In genomic region chr19:2686347-2686746, GRCh38 we compare ENCODE assay signal across 13 cellular contexts. TPM values are rescaled to one million over a fixed set of nuclear protein-coding genes. Genes with fewer than 3 reads are reported as not detected.
"Had no signal": no experiment of that assay in that cellular context is flagged by ENCODE, and none has a peak within 500 bp of the region (broad histone marks: within the 10 kb centered on the region; RNA-seq: fewer than 3 reads in every experiment).

No MANE protein-coding gene starts in this region.

- H3K9me3 Mint-ChIP-seq: activated naive CD4-positive, alpha-beta T cell treated with anti-CD3 and anti-CD28 coated beads, Interleukin-2, amount 50 U/mL, for 24 hours; stimulated activated naive CD8-positive, alpha-beta T cell treated with anti-CD3 and anti-CD28 coated beads, Interleukin-15, Interleukin-2, amounts not matched to agents 100 ng/mL and 50 ng/mL, for 24 hours; type B pancreatic cell had no signal

- H3K4me3 Mint-ChIP-seq: activated naive CD4-positive, alpha-beta T cell treated with anti-CD3 and anti-CD28 coated beads, Interleukin-2, amount 50 U/mL, for 24 hours; naive thymus-derived CD4-positive, alpha-beta T cell; stimulated activated naive CD8-positive, alpha-beta T cell treated with anti-CD3 and anti-CD28 coated beads, Interleukin-15, Interleukin-2, amounts not matched to agents 100 ng/mL and 50 ng/mL, for 24 hours; type B pancreatic cell had no signal

- H3K36me3 ChIP-seq: suprapubic skin had no signal

- H3K4me1 Mint-ChIP-seq: activated naive CD4-positive, alpha-beta T cell treated with anti-CD3 and anti-CD28 coated beads, Interleukin-2, amount 50 U/mL, for 24 hours; naive thymus-derived CD4-positive, alpha-beta T cell had no signal

- H3K27ac Mint-ChIP-seq: activated naive CD4-positive, alpha-beta T cell treated with anti-CD3 and anti-CD28 coated beads, Interleukin-2, amount 50 U/mL, for 24 hours; naive thymus-derived CD4-positive, alpha-beta T cell; stimulated activated naive CD8-positive, alpha-beta T cell treated with anti-CD3 and anti-CD28 coated beads, Interleukin-15, Interleukin-2, amounts not matched to agents 100 ng/mL and 50 ng/mL, for 24 hours; type B pancreatic cell had no signal

- H3K9me3 ChIP-seq: mucosa of descending colon, neutrophil, suprapubic skin had no signal

- H3K27me3 Mint-ChIP-seq: activated naive CD4-positive, alpha-beta T cell treated with anti-CD3 and anti-CD28 coated beads, Interleukin-2, amount 50 U/mL, for 24 hours; naive thymus-derived CD4-positive, alpha-beta T cell; stimulated activated naive CD8-positive, alpha-beta T cell treated with anti-CD3 and anti-CD28 coated beads, Interleukin-15, Interleukin-2, amounts not matched to agents 100 ng/mL and 50 ng/mL, for 24 hours; type B pancreatic cell had no signal

- H3K27me3 ChIP-seq: neutrophil, suprapubic skin had no signal

- DNase-seq: activated CD4-positive, alpha-beta T cell treated with anti-CD3 and anti-CD28 coated beads for 1 hour; activated gamma-delta T cell; foreskin fibroblast; mucosa of descending colon; naive thymus-derived CD4-positive, alpha-beta T cell; SW 1271; T-helper 2 cell had no signal

- H3K27ac ChIP-seq: neutrophil, suprapubic skin, VCaP had no signal

- H3K4me3 ChIP-seq: mucosa of descending colon, suprapubic skin had no signal

- ATAC-seq: mucosa of descending colon; naive thymus-derived CD4-positive, alpha-beta T cell had no signal

- H3K4me1 ChIP-seq: suprapubic skin had no signal

RNA-seq across cellular contexts. Expression of gene DIRAS1, which starts 34.8 kb away (rescaled TPM):
- polyA plus RNA-seq: naive thymus-derived CD4-positive, alpha-beta T cell had no signal
